In genomic region chr6:18178959-18179358, GRCh38 we compare ENCODE assay signal across 1 cellular context.
TF ChIP-seq lines count a peak whose summit lies in the region.

No MANE protein-coding gene starts in this region.

TF ChIP-seq in HepG2, 621 proteins besides CTCF, POLR2A, EP300 and RAD21:
- TF ChIP-seq MAFF (IDR thresholded peaks at IDR 0.05; ENCODE audit: low read depth, low read length) (peak; percentile 93), MAFK (conservative IDR thresholded peaks at IDR 0.05 in 1 of 2, IDR thresholded peaks at IDR 0.05 in 1 of 2; ENCODE audit: low read length in 2 of 2) (peak; percentile 90 to 95), ZBED4 (CRISPR knock-in tag; IDR thresholded peaks at IDR 0.05; ENCODE audit: borderline replicate concordance) (no peak)
TF ChIP-seq in HepG2: peak in this region for 2.
